In the genomic region with DNA sequence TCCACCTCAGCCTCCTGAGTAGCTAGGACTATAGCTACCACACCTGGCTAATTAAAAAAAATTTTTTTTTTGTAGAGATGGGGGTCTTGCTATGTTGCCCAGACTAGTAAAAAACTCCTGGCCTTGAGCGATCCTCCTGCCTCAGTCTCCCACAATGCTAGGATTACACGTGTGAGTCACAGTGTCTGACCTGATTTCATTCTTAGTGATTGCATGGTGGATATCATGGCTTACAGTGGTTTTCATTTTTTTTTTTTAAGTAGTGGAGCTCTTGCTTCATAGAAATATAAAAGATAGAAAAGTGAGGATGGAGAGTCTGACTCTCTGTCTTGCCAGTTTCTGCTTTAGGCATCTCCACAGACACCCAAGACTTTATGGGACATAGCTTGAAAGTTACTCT, we compare ENCODE assay signal across 23 cellular contexts.
DNase-seq lines count a peak whose midpoint lies in the region; ATAC-seq, FAIRE-seq and TF ChIP-seq lines count a peak whose summit lies in the region.
"Had no signal": no experiment of that assay in that cellular context is flagged by ENCODE, and none has a peak within 500 bp of the region (broad histone marks: within the 10 kb centered on the region; RNA-seq: fewer than 3 reads in every experiment).

No MANE protein-coding gene starts in this region.

- CTCF ChIA-PET in A549 (lab: Yijun Ruan, JAX): interaction anchor here (0.7 to 2.1 kb wide), 7 partner anchors 13 to 289 kb away, joined by 3 to 6 read pairs (median 3); no protein-coding TSS in a partner anchor
- CTCF ChIA-PET in CD8-positive, alpha-beta memory T cell (lab: Charles Lee): interaction anchor here (1.1 to 3.5 kb wide), 5 partner anchors 9 to 173 kb away, joined by 3 to 21 read pairs (median 9); no protein-coding TSS in a partner anchor

- ATAC-seq in A549 (no peak), GM18511 (IDR thresholded peaks at IDR 0.05; ENCODE audit: unreplicated experiment) (no peak)
- peak; percentile 40 for ATAC-seq in activated T-helper 17 cell treated with anti-CD3 and anti-CD28 coated beads, Interleukin-2, amount 50 U/mL, for 72 hours (replicated peaks)
- ATAC-seq: activated CD8-positive, alpha-beta memory T cell treated with anti-CD3 and anti-CD28 coated beads, Interleukin-2, amount 10 ng/mL, durations not matched to agents 7 days and 5 days had no signal

- no peaks in the 10 kb centered on the region for H3K9me1 ChIP-seq in keratinocyte (ENCODE audit: control insufficient read depth, extremely low read depth, insufficient read depth, low read length)

- H3K27ac ChIP-seq in A549: peak overlapping the region in 1 of 2 experiments; percentile 69; a peak in 4 of 6 replicates
- no peak overlapping the region for H3K27ac ChIP-seq in CD8-positive, alpha-beta memory T cell (ENCODE audit: low read depth, low read length)
- peak overlapping the region; percentile 31 for H3K27ac ChIP-seq in keratinocyte (ENCODE audit: control insufficient read depth, insufficient read depth, low read length)
- H3K27ac ChIP-seq: right atrium auricular region had no signal

- peak overlapping the region; percentile 91 to 100 (median 95) for H3K27ac Mint-ChIP-seq in CD8-positive, alpha-beta memory T cell
- H3K27ac Mint-ChIP-seq in activated T-helper 17 cell treated with anti-CD3 and anti-CD28 coated beads, Interleukin-2, amount 50 U/mL, for 72 hours: peak overlapping the region; percentile 90

- peak overlapping the region in 4 of 7 donors; percentile 48 to 81 (median 70) for H3K4me3 Mint-ChIP-seq in CD8-positive, alpha-beta memory T cell
- H3K4me3 Mint-ChIP-seq in activated T-helper 17 cell treated with anti-CD3 and anti-CD28 coated beads, Interleukin-2, amount 50 U/mL, for 72 hours: peak overlapping the region; percentile 87
- H3K4me3 Mint-ChIP-seq: activated CD8-positive, alpha-beta memory T cell treated with anti-CD3 and anti-CD28 coated beads, Interleukin-2, amount 10 ng/mL, durations not matched to agents 7 days and 5 days had no signal

- H3K27me3 Mint-ChIP-seq in CD8-positive, alpha-beta memory T cell: no peaks in the 10 kb centered on the region
- no peaks in the 10 kb centered on the region for H3K27me3 Mint-ChIP-seq in activated T-helper 17 cell treated with anti-CD3 and anti-CD28 coated beads, Interleukin-2, amount 50 U/mL, for 72 hours
- H3K27me3 Mint-ChIP-seq: activated CD8-positive, alpha-beta memory T cell treated with anti-CD3 and anti-CD28 coated beads, Interleukin-2, amount 10 ng/mL, durations not matched to agents 7 days and 5 days had no signal

- dilution Hi-C loops in keratinocyte (cut with MboI; ENCODE audit: extremely low pct_ligation_motif_present, low sequenced_read_pairs): no loop called here

- H3K9me3 Mint-ChIP-seq in CD8-positive, alpha-beta memory T cell: no peaks in the 10 kb centered on the region
- H3K9me3 Mint-ChIP-seq in activated T-helper 17 cell treated with anti-CD3 and anti-CD28 coated beads, Interleukin-2, amount 50 U/mL, for 72 hours: no peaks in the 10 kb centered on the region

- no peak for FAIRE-seq in A549 (lab: Jason Lieb, UNC)
- no peak for FAIRE-seq in keratinocyte (lab: Jason Lieb, UNC)
- FAIRE-seq: HTR-8/SVneo, islet of Langerhans had no signal

- H3K4me3 ChIP-seq in A549 (no peak overlapping the region), keratinocyte (ENCODE audit: control insufficient read depth in 2 of 3, extremely low read depth in 1 of 3, insufficient read depth in 2 of 3, low read depth in 1 of 3, low read length in 3 of 3) (no peak overlapping the region)
- no peak overlapping the region for H3K4me3 ChIP-seq in CD8-positive, alpha-beta memory T cell (ENCODE audit: low read length)
- H3K4me3 ChIP-seq: right atrium auricular region, testis had no signal

- H3K36me3 ChIP-seq in CD8-positive, alpha-beta memory T cell (ENCODE audit: insufficient read depth, low read length): no peaks in the 10 kb centered on the region
- H3K36me3 ChIP-seq in keratinocyte (ENCODE audit: control insufficient read depth in 2 of 2, extremely low read depth in 1 of 2, insufficient read depth in 2 of 2, low read length in 2 of 2): no peaks in the 10 kb centered on the region
- H3K36me3 ChIP-seq: right atrium auricular region had no signal

- H3K9ac ChIP-seq in keratinocyte (ENCODE audit: control insufficient read depth, extremely low read depth, insufficient read depth, low read length): no peak overlapping the region

- no peak for TF ChIP-seq RAD21 in A549 (conservative IDR thresholded peaks at IDR 0.05 in 1 of 2, IDR thresholded peaks at IDR 0.05 in 1 of 2)

- no peak overlapping the region for H2AFZ ChIP-seq in keratinocyte (ENCODE audit: control insufficient read depth, low read length)

- POLR2A ChIA-PET in A549 (lab: Yijun Ruan, JAX): no interaction called here
- POLR2A ChIA-PET in CD8-positive, alpha-beta memory T cell (lab: Charles Lee): interaction anchor here (0.6 to 4.0 kb wide), 3 partner anchors 12 to 264 kb away, joined by 3 to 46 read pairs (median 10); no protein-coding TSS in a partner anchor

- H3K36me3 Mint-ChIP-seq in CD8-positive, alpha-beta memory T cell: no peaks in the 10 kb centered on the region
- peaks cover 5% of the 10 kb centered on the region for H3K36me3 Mint-ChIP-seq in activated T-helper 17 cell treated with anti-CD3 and anti-CD28 coated beads, Interleukin-2, amount 50 U/mL, for 72 hours (ENCODE audit: low read depth)

- WGBS in A549 (ENCODE audit: missing lambda C conversion rate): 92% methylated on average over 2 of the region's 2 CpGs

- H4K20me1 ChIP-seq in keratinocyte (ENCODE audit: control insufficient read depth, extremely low read depth, insufficient read depth, low read length): no peaks in the 10 kb centered on the region

- H3K27me3 ChIP-seq in CD8-positive, alpha-beta memory T cell (ENCODE audit: insufficient read depth, low read length, poor library complexity, severe bottlenecking): no peaks in the 10 kb centered on the region
- H3K27me3 ChIP-seq in keratinocyte (ENCODE audit: control insufficient read depth, extremely low read depth, insufficient read depth, low read length): no peaks in the 10 kb centered on the region
- H3K27me3 ChIP-seq: right atrium auricular region, testis had no signal

- H3K4me2 ChIP-seq in A549 (peak overlapping the region; percentile 23; the same call in 2 of the 3 replicates), keratinocyte (ENCODE audit: control insufficient read depth, extremely low read depth, insufficient read depth, low read depth, low read length) (no peak overlapping the region)

- TF ChIP-seq CTCF in A549 (IDR thresholded peaks at IDR 0.05): no peak
- no peak for TF ChIP-seq CTCF in keratinocyte (optimal IDR thresholded peaks at IDR 0.05 in 1 of 3, IDR thresholded peaks at IDR 0.05 in 1 of 3, conservative IDR thresholded peaks at IDR 0.05 in 1 of 3; ENCODE audit: extremely low read depth in 1 of 3, insufficient read depth in 2 of 3, low read length in 3 of 3)

- DNase-seq in A549 (ENCODE audit: low read depth in 1 of 2, low spot score in 1 of 2) (no peak), keratinocyte (ENCODE audit: low read depth, low spot score) (no peak), NCI-H446 treated with DMSO at 0.1 percent for 48 hours (lab: John Stamatoyannopoulos, UW) (no peak), kidney glomerular epithelial cell (lab: John Stamatoyannopoulos, UW) (no peak), DMS 273 (lab: John Stamatoyannopoulos, UW; ENCODE audit: unreplicated experiment) (no peak)
- no peak for DNase-seq in CD8-positive, alpha-beta memory T cell
- DNase-seq: activated CD8-positive, alpha-beta memory T cell treated with anti-CD3 and anti-CD28 coated beads, Interleukin-2, amount 10 ng/mL, durations not matched to agents 7 days and 5 days; activated effector memory CD4-positive, alpha-beta T cell treated with Interleukin-2 at 50 U/mL for 16 hours; amygdala; caudate nucleus; DMS79; foreskin melanocyte; hippocampal formation; Karpas-422; NCI-H2081 treated with DMSO at 0.1 percent for 48 hours; NK-92 treated with Interleukin-12 subunit alpha and Interleukin-12 subunit beta, amount 100 ng/mL, for 24 hours; stimulated activated CD4-positive, alpha-beta T cell treated with anti-CD3 and anti-CD28 coated beads, Interleukin-15, amount 100 ng/mL, for 24 hours; testis had no signal

- peaks cover 88 to 96% (median 92%) of the 10 kb centered on the region in 3 donors for H3K4me1 Mint-ChIP-seq in CD8-positive, alpha-beta memory T cell
- H3K4me1 Mint-ChIP-seq in activated T-helper 17 cell treated with anti-CD3 and anti-CD28 coated beads, Interleukin-2, amount 50 U/mL, for 72 hours: peaks cover 71% of the 10 kb centered on the region

- no peak for TF ChIP-seq EP300 in A549 (IDR thresholded peaks at IDR 0.05)

- H3K9me3 ChIP-seq in A549: no peaks in the 10 kb centered on the region; the same call in 2 of the 3 replicates
- H3K9me3 ChIP-seq in CD8-positive, alpha-beta memory T cell (ENCODE audit: low read length): no peaks in the 10 kb centered on the region
- no peaks in the 10 kb centered on the region for H3K9me3 ChIP-seq in keratinocyte (ENCODE audit: control insufficient read depth, low read depth, low read length)
- H3K9me3 ChIP-seq: right atrium auricular region, testis had no signal

- H3K4me1 ChIP-seq in A549: peaks cover 85% of the 10 kb centered on the region
- H3K4me1 ChIP-seq in CD8-positive, alpha-beta memory T cell (ENCODE audit: insufficient read depth, low read length): peaks cover 73% of the 10 kb centered on the region
- peaks cover 73% of the 10 kb centered on the region for H3K4me1 ChIP-seq in keratinocyte (ENCODE audit: control insufficient read depth, extremely low read depth, insufficient read depth, low read length)

- no peak for TF ChIP-seq POLR2A in A549 (IDR thresholded peaks at IDR 0.05; ENCODE audit: low read length)

- no peaks in the 10 kb centered on the region for H3K79me2 ChIP-seq in keratinocyte (ENCODE audit: control insufficient read depth, insufficient read depth, low read length)

TF ChIP-seq in A549, 52 proteins besides CTCF, POLR2A, EP300 and RAD21:
- no peak for TF ChIP-seq PHF8 (IDR thresholded peaks at IDR 0.05; ENCODE audit: borderline replicate concordance, low read depth)
- TF ChIP-seq HOXB13 (CRISPR knock-in tag; IDR thresholded peaks at IDR 0.05; ENCODE audit: low read depth): no peak
